Comparison of ENCODE assay signal across 25 cellular contexts in genomic region chr14:68343534-68344093, GRCh38.
"Had no signal": no experiment of that assay in that cellular context is flagged by ENCODE, and none has a peak within 500 bp of the region (broad histone marks: within the 10 kb centered on the region; RNA-seq: fewer than 3 reads in every experiment).

No MANE protein-coding gene starts in this region.

- H3K27ac Mint-ChIP-seq: activated naive CD4-positive, alpha-beta T cell treated with anti-CD3 and anti-CD28 coated beads, Interleukin-2, amount 10 ng/mL, durations not matched to agents 7 days and 5 days; effector memory CD8-positive, alpha-beta T cell; neural progenitor cell; stimulated activated naive B cell treated with anti-CD40 and anti-IgM and Interleukin-4, amounts not matched to agents 10 μg/mL and 1 μg/mL and 100 μg/mL, for 72 hours; T-helper 1 cell treated with Interleukin-12 subunit alpha and Interleukin-12 subunit beta and Interleukin-4 antibody, amounts not matched to agents 30 μg/mL and 1 μg/mL, for 36 hours had no signal

- H3K27me3 Mint-ChIP-seq: activated naive CD4-positive, alpha-beta T cell treated with anti-CD3 and anti-CD28 coated beads, Interleukin-2, amount 10 ng/mL, durations not matched to agents 7 days and 5 days; effector memory CD8-positive, alpha-beta T cell; naive B cell; stimulated activated naive B cell treated with anti-CD40 and anti-IgM and Interleukin-4, amounts not matched to agents 10 μg/mL and 1 μg/mL and 100 μg/mL, for 72 hours had no signal

- FAIRE-seq: bronchial epithelial cell, endothelial cell of umbilical vein had no signal

- H3K27me3 ChIP-seq: colonic mucosa, dorsolateral prefrontal cortex, neural progenitor cell, sigmoid colon, transverse colon had no signal

- H3K9me3 Mint-ChIP-seq: effector memory CD8-positive, alpha-beta T cell had no signal

- H3K36me3 ChIP-seq: colonic mucosa, neural progenitor cell, sigmoid colon, transverse colon had no signal

- ATAC-seq: effector memory CD8-positive, alpha-beta T cell; esophagus mucosa; left colon; stimulated activated naive B cell treated with anti-CD40 and anti-IgM and Interleukin-4, amounts not matched to agents 10 μg/mL and 1 μg/mL and 100 μg/mL, for 72 hours had no signal

- H3K9ac ChIP-seq: neural progenitor cell had no signal

- H3K27ac ChIP-seq: colonic mucosa, dorsolateral prefrontal cortex, neural progenitor cell, sigmoid colon, transverse colon had no signal

- H3K4me2 ChIP-seq: neural progenitor cell, smooth muscle cell had no signal

- H3K4me3 ChIP-seq: colonic mucosa, dorsolateral prefrontal cortex, neural progenitor cell, sigmoid colon, smooth muscle cell, transverse colon had no signal

- H3K4me3 Mint-ChIP-seq: activated naive CD4-positive, alpha-beta T cell treated with anti-CD3 and anti-CD28 coated beads, Interleukin-2, amount 10 ng/mL, durations not matched to agents 7 days and 5 days; effector memory CD8-positive, alpha-beta T cell; neural progenitor cell; stimulated activated naive B cell treated with anti-CD40 and anti-IgM and Interleukin-4, amounts not matched to agents 10 μg/mL and 1 μg/mL and 100 μg/mL, for 72 hours; T-helper 1 cell treated with Interleukin-12 subunit alpha and Interleukin-12 subunit beta and Interleukin-4 antibody, amounts not matched to agents 30 μg/mL and 1 μg/mL, for 36 hours had no signal

- H2AFZ ChIP-seq: neural progenitor cell had no signal

- H3K9me3 ChIP-seq: colonic mucosa, sigmoid colon, transverse colon had no signal

- DNase-seq: activated CD4-positive, alpha-beta T cell treated with anti-CD3 and anti-CD28 coated beads for 4 hours; activated CD4-positive, alpha-beta T cell treated with anti-CD3 and anti-CD28 coated beads, Interleukin-2, amount 50 U/mL, for 48 hours; activated CD4-positive, CD25-positive, alpha-beta regulatory T cell; activated effector memory CD4-positive, alpha-beta T cell treated with anti-CD3 and anti-CD28 coated beads, Interleukin-2, amount 50 U/mL, for 16 hours; activated naive CD4-positive, alpha-beta T cell treated with anti-CD3 and anti-CD28 coated beads, Interleukin-2, amount 10 ng/mL, durations not matched to agents 7 days and 5 days; amygdala; colonic mucosa; dorsolateral prefrontal cortex; effector memory CD8-positive, alpha-beta T cell; foreskin melanocyte; hippocampal formation; islet precursor cell; left colon; naive B cell; retina; sigmoid colon; stimulated activated CD4-positive, alpha-beta T cell treated with anti-CD3 and anti-CD28 coated beads, Interleukin-15, amount 100 ng/mL, for 24 hours; stimulated activated naive B cell treated with anti-CD40 and anti-IgM and Interleukin-4, amounts not matched to agents 10 μg/mL and 1 μg/mL and 100 μg/mL, for 72 hours; transverse colon had no signal
